In the genomic region with DNA sequence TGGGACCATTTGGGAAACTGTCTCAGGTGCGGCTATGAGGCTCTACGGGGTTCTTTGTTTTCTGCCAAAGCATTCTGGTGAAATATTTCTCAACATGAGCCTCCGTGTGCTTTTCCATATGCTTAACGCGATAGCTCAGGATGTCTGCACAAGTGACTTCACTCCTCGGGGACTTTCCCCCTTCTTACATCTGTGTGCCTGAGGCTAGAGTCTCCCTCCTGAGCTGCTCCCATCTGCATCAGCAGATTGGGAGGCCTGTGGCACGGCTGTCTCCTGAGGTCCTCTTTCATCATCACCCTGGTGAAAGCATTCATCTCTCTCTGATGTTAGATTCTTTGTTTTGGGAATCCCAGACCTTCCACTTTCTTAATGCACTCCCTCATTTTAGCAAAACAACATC, we compare ENCODE assay signal across 22 cellular contexts.
DNase-seq lines count a peak whose midpoint lies in the region; ATAC-seq and TF ChIP-seq lines count a peak whose summit lies in the region.
"Had no signal": no experiment of that assay in that cellular context is flagged by ENCODE, and none has a peak within 500 bp of the region (broad histone marks: within the 10 kb centered on the region; RNA-seq: fewer than 3 reads in every experiment).

No MANE protein-coding gene starts in this region.

- H3K4me3 ChIP-seq in BLaER1: no peak overlapping the region
- H3K4me3 ChIP-seq: K562, Peyer's patch, SJCRH30 had no signal

- H3K4me1 Mint-ChIP-seq in nephron progenitor cell: no peaks in the 10 kb centered on the region
- H3K4me1 Mint-ChIP-seq: CD8-positive, alpha-beta memory T cell had no signal

- no peaks in the 10 kb centered on the region for H3K27me3 ChIP-seq in BLaER1
- H3K27me3 ChIP-seq: Peyer's patch had no signal

- peaks cover 15% of the 10 kb centered on the region for H3K4me1 ChIP-seq in BLaER1
- H3K4me1 ChIP-seq: Peyer's patch, SJCRH30 had no signal

- peaks cover 10% of the 10 kb centered on the region for H3K27me3 Mint-ChIP-seq in nephron progenitor cell (ENCODE audit: low read depth, poor library complexity)
- H3K27me3 Mint-ChIP-seq: CD8-positive, alpha-beta memory T cell had no signal

- H3K9me3 ChIP-seq in BLaER1: no peaks in the 10 kb centered on the region; the same call in 1 of the 2 replicates
- H3K9me3 ChIP-seq: Peyer's patch, SJCRH30 had no signal

- in situ Hi-C loops in SK-MEL-5 (cut with HindIII; ENCODE audit: low pct_unique_long_range_greater_than_20kb, low sequenced_read_pairs): no loop called here

- no peaks in the 10 kb centered on the region for H3K36me3 ChIP-seq in BLaER1
- H3K36me3 ChIP-seq: Peyer's patch, SJCRH30 had no signal

- no peak overlapping the region for H3K4me3 Mint-ChIP-seq in nephron progenitor cell
- H3K4me3 Mint-ChIP-seq: CD8-positive, alpha-beta memory T cell had no signal

- no peak overlapping the region for H3K27ac ChIP-seq in BLaER1
- H3K27ac ChIP-seq: C4-2B, HL-60, Peyer's patch, SJCRH30 had no signal

- H3K4me2 ChIP-seq in BLaER1: peak overlapping the region; percentile 34

- no peaks in the 10 kb centered on the region for H3K36me3 Mint-ChIP-seq in nephron progenitor cell (ENCODE audit: low read depth)
- H3K36me3 Mint-ChIP-seq: CD8-positive, alpha-beta memory T cell had no signal

- H3K27ac Mint-ChIP-seq in nephron progenitor cell: peak overlapping the region; percentile 26
- H3K27ac Mint-ChIP-seq: CD8-positive, alpha-beta memory T cell had no signal

- DNase-seq in M059J (ENCODE audit: low read depth): peak; percentile 60
- DNase-seq in SK-MEL-5 (ENCODE audit: low read depth, low spot score): peak; percentile 24
- no peak for DNase-seq in nephron progenitor cell
- no peak for DNase-seq in activated CD4-positive, CD25-positive, alpha-beta regulatory T cell (lab: John Stamatoyannopoulos, UW)
- no peak for DNase-seq in T-helper 9 cell
- DNase-seq: Calu3; CD8-positive, alpha-beta memory T cell; DMS53; GF-D8; MM.1S; NCI-H1092; NCI-H2081; NCI-H446 treated with DMSO at 0.1 percent for 48 hours; NCI-H748 treated with DMSO at 0.1 percent for 48 hours; Peyer's patch; SJCRH30 had no signal

- ATAC-seq in GM21367 (IDR thresholded peaks at IDR 0.05; ENCODE audit: unreplicated experiment): no peak
- ATAC-seq: HepG2, K562 had no signal

- H3K9me3 Mint-ChIP-seq in nephron progenitor cell: peaks cover 5% of the 10 kb centered on the region

- H3K9ac ChIP-seq in BLaER1: no peak overlapping the region

- no peak for TF ChIP-seq CTCF in nephron progenitor cell (IDR thresholded peaks at IDR 0.05)

- no peaks in the 10 kb centered on the region for H4K20me1 ChIP-seq in BLaER1

Comparison
In these comparisons a context has a peak if more than half of its experiments do, and no peak if none do; other contexts are left out.
1. DNase-seq: peak in M059J (single experiment) and SK-MEL-5 (single experiment); none in nephron progenitor cell (single experiment), activated CD4-positive, CD25-positive, alpha-beta regulatory T cell (0 of 4) and T-helper 9 cell (single experiment).